Comparison of ENCODE assay signal across 21 cellular contexts in the genomic region with DNA sequence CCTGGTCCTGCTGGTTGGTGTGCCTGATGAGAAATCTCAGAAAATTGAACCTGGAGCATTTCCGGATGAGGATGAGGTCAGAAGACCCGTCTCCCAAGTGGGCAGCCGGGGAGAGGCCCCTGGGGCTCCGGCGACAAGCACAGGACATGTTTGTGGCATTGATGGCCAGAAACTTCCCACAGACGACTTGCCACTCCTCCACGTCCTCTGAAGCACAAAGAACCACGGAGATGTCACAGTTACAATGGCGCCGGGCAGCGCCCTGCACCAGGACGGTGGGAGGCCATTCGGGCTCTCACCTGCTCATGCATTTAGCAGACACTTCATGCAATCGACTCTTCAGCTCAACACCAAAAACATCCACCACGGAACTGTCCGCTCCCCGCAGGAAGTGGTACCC.
"Had no signal": no experiment of that assay in that cellular context is flagged by ENCODE, and none has a peak within 500 bp of the region (broad histone marks: within the 10 kb centered on the region; RNA-seq: fewer than 3 reads in every experiment).

No MANE protein-coding gene starts in this region.

- H3K4me1 Mint-ChIP-seq: natural killer cell had no signal

- H3K79me2 ChIP-seq: parathyroid adenoma had no signal

- H3K36me3 Mint-ChIP-seq: natural killer cell had no signal

- H2AFZ ChIP-seq: parathyroid adenoma had no signal

- ATAC-seq: gastrocnemius medialis, natural killer cell, right lobe of liver had no signal

- DNase-seq: cerebellar nuclear complex; dorsolateral prefrontal cortex; effector CD4-positive, alpha-beta T cell; gastrocnemius medialis; head of caudate nucleus; mesendoderm; midbrain; natural killer cell; right lobe of liver; small intestine; stimulated activated CD4-positive, alpha-beta T cell treated with anti-CD3 and anti-CD28 coated beads, Interleukin-1b, Interleukin-23, amount 100 ng/mL, for 48 hours; stimulated activated CD4-positive, alpha-beta T cell treated with anti-CD3 and anti-CD28 coated beads, Interleukin-4, amount 100 ng/mL, for 1 hour; stimulated activated CD8-positive, alpha-beta memory T cell treated with anti-CD3 and anti-CD28 coated beads, Interleukin-4, amount 100 ng/mL, for 48 hours; stimulated activated naive CD4-positive, alpha-beta T cell; substantia nigra; testis; tibial artery had no signal

- H3K4me3 ChIP-seq: dorsolateral prefrontal cortex, gastrocnemius medialis, right lobe of liver, testis, tibial artery had no signal

- H3K27me3 ChIP-seq: dorsolateral prefrontal cortex, gastrocnemius medialis, neutrophil, right lobe of liver, testis, tibial artery had no signal

- H3K27ac ChIP-seq: dorsolateral prefrontal cortex, gastrocnemius medialis, neutrophil, parathyroid adenoma, right lobe of liver, testis, tibial artery had no signal

- H3K27me3 Mint-ChIP-seq: progenitor cell of endocrine pancreas, type B pancreatic cell had no signal

- H3K27ac Mint-ChIP-seq: natural killer cell, progenitor cell of endocrine pancreas, type B pancreatic cell had no signal

- H3K4me3 Mint-ChIP-seq: natural killer cell, type B pancreatic cell had no signal

- H3K9me3 ChIP-seq: gastrocnemius medialis, neutrophil, right lobe of liver, testis, tibial artery had no signal

- H3K9me3 Mint-ChIP-seq: natural killer cell, type B pancreatic cell had no signal

- H3K4me1 ChIP-seq: gastrocnemius medialis, parathyroid adenoma, right lobe of liver, tibial artery had no signal
